22 cellular contexts compared by ENCODE assay signal in genomic region chr6:120918137-120918536, GRCh38.
"Had no signal": no experiment of that assay in that cellular context is flagged by ENCODE, and none has a peak within 500 bp of the region (broad histone marks: within the 10 kb centered on the region; RNA-seq: fewer than 3 reads in every experiment).

No MANE protein-coding gene starts in this region.

- H3K27ac Mint-ChIP-seq: activated CD4-positive, alpha-beta T cell treated with anti-CD3 and anti-CD28 coated beads, Interleukin-2, amount 10 ng/mL, durations not matched to agents 7 days and 5 days; activated CD8-positive, alpha-beta memory T cell treated with anti-CD3 and anti-CD28 coated beads, Interleukin-2, amount 10 ng/mL, durations not matched to agents 7 days and 5 days; activated CD8-positive, alpha-beta T cell treated with anti-CD3 and anti-CD28 coated beads for 36 hours; activated naive CD8-positive, alpha-beta T cell treated with anti-CD3 and anti-CD28 coated beads, Interleukin-2, amount 50 U/mL, for 24 hours; activated T-helper 1 cell treated with anti-CD3 and anti-CD28 coated beads, Interleukin-12 subunit alpha, Interleukin-12 subunit beta, Interleukin-2, Interleukin-4 antibody, amounts not matched to agents 30 ng/mL and 10 ng/mL and 1 ng/mL, durations not matched to agents 14 hours and 24 hours and 36 hours; mesothelial cell of epicardium; natural killer cell; progenitor cell of endocrine pancreas; type B pancreatic cell had no signal

- H3K9me3 ChIP-seq: gastroesophageal sphincter, thoracic aorta had no signal

- H3K27ac ChIP-seq: epithelial cell of prostate, gastroesophageal sphincter, thoracic aorta, VCaP had no signal

- H3K4me1 Mint-ChIP-seq: activated naive CD8-positive, alpha-beta T cell treated with anti-CD3 and anti-CD28 coated beads, Interleukin-2, amount 50 U/mL, for 24 hours; natural killer cell had no signal

- H3K4me3 Mint-ChIP-seq: activated CD4-positive, alpha-beta T cell treated with anti-CD3 and anti-CD28 coated beads, Interleukin-2, amount 10 ng/mL, durations not matched to agents 7 days and 5 days; activated CD8-positive, alpha-beta memory T cell treated with anti-CD3 and anti-CD28 coated beads, Interleukin-2, amount 10 ng/mL, durations not matched to agents 7 days and 5 days; activated CD8-positive, alpha-beta T cell treated with anti-CD3 and anti-CD28 coated beads for 36 hours; activated naive CD8-positive, alpha-beta T cell treated with anti-CD3 and anti-CD28 coated beads, Interleukin-2, amount 50 U/mL, for 24 hours; activated T-helper 1 cell treated with anti-CD3 and anti-CD28 coated beads, Interleukin-12 subunit alpha, Interleukin-12 subunit beta, Interleukin-2, Interleukin-4 antibody, amounts not matched to agents 30 ng/mL and 10 ng/mL and 1 ng/mL, durations not matched to agents 14 hours and 24 hours and 36 hours; mesothelial cell of epicardium; natural killer cell; type B pancreatic cell had no signal

- H3K27me3 ChIP-seq: gastroesophageal sphincter had no signal

- H3K36me3 ChIP-seq: gastroesophageal sphincter, thoracic aorta had no signal

- H3K27me3 Mint-ChIP-seq: activated CD8-positive, alpha-beta memory T cell treated with anti-CD3 and anti-CD28 coated beads, Interleukin-2, amount 10 ng/mL, durations not matched to agents 7 days and 5 days; activated CD8-positive, alpha-beta T cell treated with anti-CD3 and anti-CD28 coated beads for 36 hours; activated naive CD8-positive, alpha-beta T cell treated with anti-CD3 and anti-CD28 coated beads, Interleukin-2, amount 50 U/mL, for 24 hours; progenitor cell of endocrine pancreas; type B pancreatic cell had no signal

- H3K4me3 ChIP-seq: gastroesophageal sphincter, thoracic aorta had no signal

- ATAC-seq: activated CD4-positive, CD25-positive, alpha-beta regulatory T cell treated with anti-CD3 and anti-CD28 coated beads, Interleukin-2, amount 50 U/mL, for 24 hours; activated CD8-positive, alpha-beta memory T cell treated with anti-CD3 and anti-CD28 coated beads, Interleukin-2, amount 10 ng/mL, durations not matched to agents 7 days and 5 days; activated CD8-positive, alpha-beta T cell treated with anti-CD3 and anti-CD28 coated beads for 36 hours; activated naive CD8-positive, alpha-beta T cell treated with anti-CD3 and anti-CD28 coated beads, Interleukin-2, amount 50 U/mL, for 24 hours; gastroesophageal sphincter; left ventricle myocardium superior; natural killer cell had no signal

- H3K4me1 ChIP-seq: gastroesophageal sphincter had no signal

- DNase-seq: activated CD4-positive, alpha-beta T cell treated with anti-CD3 and anti-CD28 coated beads, Interleukin-2, amount 10 ng/mL, durations not matched to agents 7 days and 5 days; activated CD8-positive, alpha-beta memory T cell treated with anti-CD3 and anti-CD28 coated beads, Interleukin-2, amount 10 ng/mL, durations not matched to agents 7 days and 5 days; activated CD8-positive, alpha-beta T cell treated with anti-CD3 and anti-CD28 coated beads for 36 hours; activated gamma-delta T cell; activated naive CD4-positive, alpha-beta T cell treated with anti-CD3 and anti-CD28 coated beads, Interleukin-2, amount 50 U/mL, for 16 hours; activated naive CD8-positive, alpha-beta T cell treated with anti-CD3 and anti-CD28 coated beads, Interleukin-2, amount 50 U/mL, for 24 hours; activated T-cell treated with anti-CD3 and anti-CD28 coated beads for 4 hours; left ventricle myocardium superior; mammary epithelial cell; natural killer cell; retina; stimulated activated CD4-positive, alpha-beta T cell treated with anti-CD3 and anti-CD28 coated beads, Interleukin-4, amount 100 ng/mL, for 1 hour; stimulated activated naive CD4-positive, alpha-beta T cell treated with Interleukin-2 at 50 U/mL for 16 hours had no signal

- H3K36me3 Mint-ChIP-seq: mesothelial cell of epicardium, type B pancreatic cell had no signal

- H3K9me3 Mint-ChIP-seq: activated CD4-positive, alpha-beta T cell treated with anti-CD3 and anti-CD28 coated beads, Interleukin-2, amount 10 ng/mL, durations not matched to agents 7 days and 5 days; activated T-helper 1 cell treated with anti-CD3 and anti-CD28 coated beads, Interleukin-12 subunit alpha, Interleukin-12 subunit beta, Interleukin-2, Interleukin-4 antibody, amounts not matched to agents 30 ng/mL and 10 ng/mL and 1 ng/mL, durations not matched to agents 14 hours and 24 hours and 36 hours; type B pancreatic cell had no signal
